Comparison of ENCODE assay signal across 8 cellular contexts in genomic region chr19:11142528-11143171, GRCh38. TPM values are rescaled to one million over a fixed set of nuclear protein-coding genes. Genes with fewer than 3 reads are reported as not detected.
DNase-seq lines count a peak whose midpoint lies in the region; ATAC-seq lines count a peak whose summit lies in the region.

No MANE protein-coding gene starts in this region.

- H2BK15ac ChIP-seq in neuronal stem cell (ENCODE audit: low read length): peak overlapping the region; percentile 77

- DNase-seq in GOT3 (lab: John Stamatoyannopoulos, UW) (peak; percentile 87), SW 1271 (lab: John Stamatoyannopoulos, UW) (peak; percentile 78 to 87), fibroblast of the conjunctiva (ENCODE audit: low read depth) (peak; percentile 91), neuronal stem cell (ENCODE audit: low spot score) (peak; percentile 57), SKM-1 treated with dmso at 0.1 percent for 144 hours (lab: John Stamatoyannopoulos, UW; ENCODE audit: unreplicated experiment) (no peak), NCI-H524 treated with DMSO at 0.1 percent for 48 hours (lab: John Stamatoyannopoulos, UW) (no peak)

- peak overlapping the region; percentile 60 for H2BK12ac ChIP-seq in neuronal stem cell (ENCODE audit: low read length)

- H3K27me3 ChIP-seq in neuronal stem cell (ENCODE audit: control insufficient read depth in 3 of 3, insufficient read depth in 3 of 3, low read depth in 1 of 3, low read length in 3 of 3): no peaks in the 10 kb centered on the region

- H4K91ac ChIP-seq in neuronal stem cell (ENCODE audit: low read depth, low read length, poor library complexity): no peak overlapping the region

- peak overlapping the region; percentile 57 for H3K14ac ChIP-seq in neuronal stem cell (ENCODE audit: low read length)

- peak overlapping the region; percentile 22 for H3K4me2 ChIP-seq in neuronal stem cell (ENCODE audit: insufficient read depth, low read length, poor library complexity, severe bottlenecking)

- no peak overlapping the region for H3K4me3 ChIP-seq in neuronal stem cell (ENCODE audit: low read length in 2 of 2)

- peaks cover 17 to 43% of the 10 kb centered on the region in 2 donors for H3K36me3 ChIP-seq in neuronal stem cell (replicated peaks in 1 of 2; ENCODE audit: control insufficient read depth in 2 of 2, insufficient read depth in 2 of 2, low read length in 2 of 2)

- peaks cover 4% of the 10 kb centered on the region for H3K79me1 ChIP-seq in neuronal stem cell (ENCODE audit: low read depth, low read length)

- no peak overlapping the region for H4K8ac ChIP-seq in neuronal stem cell (ENCODE audit: low read depth, low read length)

- ATAC-seq in GM19035 (IDR thresholded peaks at IDR 0.05; ENCODE audit: unreplicated experiment): no peak
- ATAC-seq in GM18867 (IDR thresholded peaks at IDR 0.05; ENCODE audit: unreplicated experiment): no peak

- H3K9ac ChIP-seq in neuronal stem cell (ENCODE audit: low read depth, low read length, poor library complexity): peak overlapping the region; percentile 24

- peak overlapping the region; percentile 100 for H2BK120ac ChIP-seq in neuronal stem cell (ENCODE audit: low read depth, low read length)

- H2BK5ac ChIP-seq in neuronal stem cell (ENCODE audit: low read length): peak overlapping the region; percentile 97

- H3K27ac ChIP-seq in neuronal stem cell (replicated peaks; ENCODE audit: low read length): peak overlapping the region; percentile 66

- peak overlapping the region; percentile 15 for H2AFZ ChIP-seq in neuronal stem cell (ENCODE audit: low read length)

- peaks cover 30 to 32% of the 10 kb centered on the region in 2 donors for H3K4me1 ChIP-seq in neuronal stem cell (ENCODE audit: control insufficient read depth in 2 of 2, insufficient read depth in 1 of 2, low read depth in 1 of 2, low read length in 2 of 2)

- WGBS in neuronal stem cell (ENCODE audit: extremely low coverage in 2 of 2, insufficient read length in 2 of 2, insufficient replicate concordance in 1 of 2), 2 donors: no CpG with 5 or more reads among the region's 22 CpGs

- H3K18ac ChIP-seq in neuronal stem cell (ENCODE audit: low read length): peak overlapping the region; percentile 96

- H3K23ac ChIP-seq in neuronal stem cell (ENCODE audit: low read depth, low read length, poor library complexity): peak overlapping the region; percentile 95

- H3K9me3 ChIP-seq in neuronal stem cell (replicated peaks in 1 of 2; ENCODE audit: control insufficient read depth in 2 of 2, insufficient read depth in 1 of 2, low read depth in 1 of 2, low read length in 2 of 2): peaks cover 0 to 6% of the 10 kb centered on the region in 2 donors

- peak overlapping the region; percentile 37 for H3K4ac ChIP-seq in neuronal stem cell (ENCODE audit: low read length)

- H2AK5ac ChIP-seq in neuronal stem cell (ENCODE audit: low read depth, low read length): peak overlapping the region; percentile 99

RNA-seq across cellular contexts. Expression of gene SPC24, which starts 12.9 kb away (rescaled TPM):
- 21.3 TPM for polyA plus RNA-seq in neuronal stem cell (2013, experiment 1 of 2)
- 22.7 TPM for polyA plus RNA-seq in neuronal stem cell (2013, experiment 2 of 2)

RNA-seq across cellular contexts. Expression of gene LDLR, which starts 53.4 kb away (rescaled TPM):
- 54.8 TPM for polyA plus RNA-seq in neuronal stem cell (2013, experiment 1 of 2)
- polyA plus RNA-seq in neuronal stem cell (2013, experiment 2 of 2): 55.5 TPM

RNA-seq across cellular contexts. Expression of gene KANK2, which starts 54.7 kb away (rescaled TPM):
- polyA plus RNA-seq in neuronal stem cell (2013, experiment 1 of 2): 19.8 TPM
- polyA plus RNA-seq in neuronal stem cell (2013, experiment 2 of 2): 19.2 TPM

Comparison
In these comparisons a context has a peak if more than half of its experiments do, and no peak if none do; other contexts are left out.
1. DNase-seq: peak in GOT3 (single experiment), SW 1271 (2 of 2), fibroblast of the conjunctiva (single experiment) and neuronal stem cell (single experiment); none in SKM-1 treated with dmso at 0.1 percent for 144 hours (single experiment) and NCI-H524 treated with DMSO at 0.1 percent for 48 hours (single experiment).